ENCODE assay signal across 32 cellular contexts in the genomic region with DNA sequence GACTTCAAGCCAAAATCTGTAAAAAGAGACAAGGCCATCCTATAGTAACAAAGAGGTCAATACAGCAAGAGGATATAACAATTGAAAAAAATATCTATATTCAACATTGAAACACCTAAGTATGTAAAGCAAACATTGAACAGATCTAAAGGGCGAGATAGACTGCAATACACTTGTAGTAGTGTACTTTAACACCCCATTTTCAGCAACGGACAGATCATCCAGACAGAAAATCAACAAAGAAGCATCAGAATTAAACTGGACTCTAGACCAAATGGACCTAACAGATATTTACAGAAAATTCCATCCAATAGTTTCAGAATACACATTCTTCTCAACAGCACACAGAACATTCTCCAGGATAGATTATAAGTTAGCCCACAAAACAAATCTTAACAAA. TPM values are rescaled to one million over a fixed set of nuclear protein-coding genes. Genes with fewer than 3 reads are reported as not detected.
"Had no signal": no experiment of that assay in that cellular context is flagged by ENCODE, and none has a peak within 500 bp of the region (broad histone marks: within the 10 kb centered on the region; RNA-seq: fewer than 3 reads in every experiment).

No MANE protein-coding gene starts in this region.

- FAIRE-seq: astrocyte, bronchial epithelial cell had no signal

- H3K36me3 ChIP-seq: adrenal gland, ascending aorta, brain microvascular endothelial cell, breast epithelium, cardiac muscle cell had no signal

- H3K4me3 ChIP-seq: adrenal gland, ascending aorta, body of pancreas, breast epithelium, cardiac muscle cell had no signal

- ATAC-seq: activated naive CD4-positive, alpha-beta T cell treated with anti-CD3 and anti-CD28 coated beads, Interleukin-2, amount 50 U/mL, for 72 hours; activated naive CD8-positive, alpha-beta T cell treated with anti-CD3 and anti-CD28 coated beads, Interleukin-2, amount 50 U/mL, for 24 hours; activated T-cell treated with anti-CD3 and anti-CD28 coated beads, Interleukin-2, amount 50 U/mL, for 4 hours; activated T-cell treated with anti-CD3 and anti-CD28 coated beads, Interleukin-2, amount 50 U/mL, for 72 hours; activated T-helper 17 cell treated with anti-CD3 and anti-CD28 coated beads, Interleukin-2, amount 50 U/mL, for 72 hours; body of pancreas had no signal

- H3K9me3 ChIP-seq: adrenal gland, ascending aorta, body of pancreas, breast epithelium had no signal

- H3K4me1 ChIP-seq: adrenal gland, ascending aorta, body of pancreas, breast epithelium had no signal

- H3K27me3 ChIP-seq: adrenal gland, ascending aorta, body of pancreas, brain microvascular endothelial cell, breast epithelium, cardiac muscle cell had no signal

- H3K27ac ChIP-seq: adrenal gland, ascending aorta, body of pancreas, brain microvascular endothelial cell, cardiac muscle cell had no signal

- DNase-seq: activated effector memory CD4-positive, alpha-beta T cell treated with anti-CD3 and anti-CD28 coated beads, Interleukin-2, amount 50 U/mL, for 16 hours; activated gamma-delta T cell; activated gamma-delta T cell treated with Interleukin-2 at 50 U/mL for 16 hours; activated naive CD4-positive, alpha-beta T cell; activated naive CD4-positive, alpha-beta T cell treated with anti-CD3 and anti-CD28 coated beads for 36 hours; activated naive CD4-positive, alpha-beta T cell treated with anti-CD3 and anti-CD28 coated beads, Interleukin-2, amount 10 ng/mL, durations not matched to agents 7 days and 5 days; activated naive CD4-positive, alpha-beta T cell treated with anti-CD3 and anti-CD28 coated beads, Interleukin-2, amount 50 U/mL, for 16 hours; activated naive CD4-positive, alpha-beta T cell treated with Interleukin-2 at 50 U/mL for 16 hours; activated naive CD8-positive, alpha-beta T cell treated with anti-CD3 and anti-CD28 coated beads for 36 hours; activated naive CD8-positive, alpha-beta T cell treated with anti-CD3 and anti-CD28 coated beads, Interleukin-2, amount 10 ng/mL, durations not matched to agents 7 days and 5 days; activated naive CD8-positive, alpha-beta T cell treated with anti-CD3 and anti-CD28 coated beads, Interleukin-2, amount 50 U/mL, for 24 hours; activated T-cell treated with anti-CD3 and anti-CD28 coated beads for 4 hours; activated T-cell treated with anti-CD3 and anti-CD28 coated beads, Interleukin-2, amount 50 U/mL, for 1 hour; activated T-cell treated with anti-CD3 and anti-CD28 coated beads, Interleukin-2, amount 50 U/mL, for 24 hours; activated T-cell treated with anti-CD3 and anti-CD28 coated beads, Interleukin-2, amount 50 U/mL, for 4 hours; activated T-cell treated with anti-CD3 and anti-CD28 coated beads, Interleukin-2, amount 50 U/mL, for 48 hours; activated T-cell treated with anti-CD3 and anti-CD28 coated beads, Interleukin-2, amount 50 U/mL, for 72 hours; amniotic stem cell; aorta; brain microvascular endothelial cell; central memory CD4-positive, alpha-beta T cell had no signal

RNA-seq across cellular contexts. Expression of gene SIAH3, which starts 28.7 kb away (rescaled TPM):
- total RNA-seq: ascending aorta, bronchial epithelial cell, cardiac septum had no signal
- polyA plus RNA-seq: adipose tissue had no signal
